Comparison of ENCODE assay signal across 8 cellular contexts in genomic region chr19:8615813-8616596, GRCh38. TPM values are rescaled to one million over a fixed set of nuclear protein-coding genes. Genes with fewer than 3 reads are reported as not detected.
DNase-seq lines count a peak whose midpoint lies in the region; ATAC-seq and TF ChIP-seq lines count a peak whose summit lies in the region.

No MANE protein-coding gene starts in this region.

- peaks cover 13% of the 10 kb centered on the region for H3K4me1 Mint-ChIP-seq in activated naive CD4-positive, alpha-beta T cell treated with anti-CD3 and anti-CD28 coated beads, Interleukin-2, amount 10 ng/mL, durations not matched to agents 7 days and 5 days

- intact Hi-C loops in heart left ventricle (cut with DNase I) = loop anchor here in 3 of 10 donors (5.0 kb wide), 1 partner anchor 34 kb away; no protein-coding TSS in a partner anchor
- intact Hi-C loops in spleen (cut with DNase I; ENCODE audit: low total_unique reads) = no loop called here

- CTCF ChIA-PET in activated naive CD4-positive, alpha-beta T cell treated with anti-CD3 and anti-CD28 coated beads, Interleukin-2, amount 10 ng/mL, durations not matched to agents 7 days and 5 days (lab: Charles Lee) = interaction anchor here (1.1 to 1.7 kb wide), 6 partner anchors 12 to 263 kb away, joined by 3 to 5 read pairs (median 4); partner anchors contain the start of gene MARCHF2

- peaks cover 0 to 5% (median 0%) of the 10 kb centered on the region in 9 donors for H3K27me3 ChIP-seq in heart left ventricle
- H3K27me3 ChIP-seq in spleen (replicated peaks in 1 of 7) = peaks cover 0 to 8% (median 0%) of the 10 kb centered on the region in 7 donors

- WGBS in heart left ventricle, 4 donors = 37 to 44% (median 40%) methylated on average over 21 to 23 of the region's 23 CpGs
- 28 to 36% (median 31%) methylated on average over 23 of the region's 23 CpGs for WGBS in spleen, 5 donors

- H3K36me3 ChIP-seq in heart left ventricle (no peaks in the 10 kb centered on the region), spleen (no peaks in the 10 kb centered on the region)

- TF ChIP-seq POLR2A in heart left ventricle (IDR thresholded peaks at IDR 0.05) (no peak), spleen (IDR thresholded peaks at IDR 0.05) (no peak)

- peak in 2 of 4 donors; percentile 40 to 53 for ATAC-seq in heart left ventricle
- no peak for ATAC-seq in GM19023 (IDR thresholded peaks at IDR 0.05; ENCODE audit: unreplicated experiment)
- ATAC-seq in GM21576 (IDR thresholded peaks at IDR 0.05; ENCODE audit: unreplicated experiment) = no peak

- no peaks in the 10 kb centered on the region for H3K36me3 Mint-ChIP-seq in activated naive CD4-positive, alpha-beta T cell treated with anti-CD3 and anti-CD28 coated beads, Interleukin-2, amount 10 ng/mL, durations not matched to agents 7 days and 5 days

- no peak overlapping the region for H3K4me3 Mint-ChIP-seq in activated naive CD4-positive, alpha-beta T cell treated with anti-CD3 and anti-CD28 coated beads, Interleukin-2, amount 10 ng/mL, durations not matched to agents 7 days and 5 days

- peak; percentile 74 to 96 (median 82) for TF ChIP-seq CTCF in heart left ventricle (IDR thresholded peaks at IDR 0.05)
- peak; percentile 78 to 96 (median 93) for TF ChIP-seq CTCF in spleen (IDR thresholded peaks at IDR 0.05 in 8 of 11, conservative IDR thresholded peaks at IDR 0.05 in 3 of 11)

- H3K4me3 ChIP-seq in heart left ventricle (no peak overlapping the region), spleen (peak overlapping the region in 1 of 8 donors; percentile 8)

- DNase-seq in AG08395 (ENCODE audit: low spot score) (peak; percentile 71), H4 (ENCODE audit: low spot score) (peak; percentile 75), SK-MEL-5 (ENCODE audit: low read depth, low spot score) (peak; percentile 60), heart left ventricle (peak in 4 of 5 donors; percentile 49 to 82 (median 60)), spleen (peak; percentile 88)
- peak; percentile 79 for DNase-seq in activated naive CD4-positive, alpha-beta T cell treated with anti-CD3 and anti-CD28 coated beads, Interleukin-2, amount 10 ng/mL, durations not matched to agents 7 days and 5 days

- no peak overlapping the region for H3K27ac ChIP-seq in heart left ventricle
- no peak overlapping the region for H3K27ac ChIP-seq in spleen

- H3K9me3 ChIP-seq in heart left ventricle = no peaks in the 10 kb centered on the region
- no peaks in the 10 kb centered on the region for H3K9me3 ChIP-seq in spleen

- peaks cover 0 to 13% (median 5%) of the 10 kb centered on the region in 12 donors for H3K4me1 ChIP-seq in heart left ventricle
- peaks cover 0 to 24% (median 3%) of the 10 kb centered on the region in 6 donors for H3K4me1 ChIP-seq in spleen

- H3K27ac Mint-ChIP-seq in activated naive CD4-positive, alpha-beta T cell treated with anti-CD3 and anti-CD28 coated beads, Interleukin-2, amount 10 ng/mL, durations not matched to agents 7 days and 5 days = no peak overlapping the region

- peaks cover 63% of the 10 kb centered on the region for H3K27me3 Mint-ChIP-seq in activated naive CD4-positive, alpha-beta T cell treated with anti-CD3 and anti-CD28 coated beads, Interleukin-2, amount 10 ng/mL, durations not matched to agents 7 days and 5 days

- no peaks in the 10 kb centered on the region for H3K9me3 Mint-ChIP-seq in activated naive CD4-positive, alpha-beta T cell treated with anti-CD3 and anti-CD28 coated beads, Interleukin-2, amount 10 ng/mL, durations not matched to agents 7 days and 5 days

- in situ Hi-C loops in SK-MEL-5 (cut with HindIII; ENCODE audit: low pct_unique_long_range_greater_than_20kb, low sequenced_read_pairs) = no loop called here

RNA-seq across cellular contexts. Expression of gene ADAMTS10, which starts 5.5 kb away (rescaled TPM):
- 0.62 and 0.83 TPM in 2 replicates for total RNA-seq in H4 (2014; rRNA removed; shearing (Covaris generic))
- total RNA-seq in SK-MEL-5 (2014; rRNA removed; shearing (Covaris generic)) = not detected in 2 replicates
- polyA plus RNA-seq in SK-MEL-5 (2015; cell fraction: cytosol; rRNA removed) = not detected in 2 replicates
- polyA plus RNA-seq in SK-MEL-5 (2015; cell fraction: nucleus; rRNA removed) = not detected in 2 replicates
- total RNA-seq in heart left ventricle = 10 to 100 TPM in 1 of 9 donors, 1 to 10 TPM in 8; 4.3 to 14.1 (median 7.4) TPM
- 10 to 100 TPM in 1 of 2 donors, 1 to 10 TPM in 1; 6.9 to 14.7 TPM for polyA plus RNA-seq in heart left ventricle
- total RNA-seq in spleen = 10 to 100 TPM in 6 of 7 donors, 1 to 10 TPM in 1; 9.2 to 33.8 (median 20.2) TPM
- 10 to 100 TPM in 2 of 3 donors, 1 to 10 TPM in 1; 7.8 to 22.4 (median 10.5) TPM for polyA plus RNA-seq in spleen

RNA-seq across cellular contexts. Expression of gene NFILZ, which starts 14.4 kb away (rescaled TPM):
- total RNA-seq in H4 (2014; rRNA removed; shearing (Covaris generic)) = not detected in 2 replicates
- not detected in 2 replicates for total RNA-seq in SK-MEL-5 (2014; rRNA removed; shearing (Covaris generic))
- polyA plus RNA-seq in SK-MEL-5 (2015; cell fraction: cytosol; rRNA removed) = not detected in 2 replicates
- polyA plus RNA-seq in SK-MEL-5 (2015; cell fraction: nucleus; rRNA removed) = not detected in 2 replicates
- not detected for total RNA-seq in heart left ventricle
- not detected for polyA plus RNA-seq in heart left ventricle
- total RNA-seq in spleen = not detected
- polyA plus RNA-seq in spleen = not detected

RNA-seq across cellular contexts. Expression of gene MYO1F, which starts 38.8 kb away (rescaled TPM):
- 0.17 TPM in 1 of 2 replicates, not detected in the other for total RNA-seq in H4 (2014; rRNA removed; shearing (Covaris generic))
- 0.05 and 0.27 TPM in 2 replicates for total RNA-seq in SK-MEL-5 (2014; rRNA removed; shearing (Covaris generic))
- 0.40 and 1.6 TPM in 2 replicates for polyA plus RNA-seq in SK-MEL-5 (2015; cell fraction: cytosol; rRNA removed)
- polyA plus RNA-seq in SK-MEL-5 (2015; cell fraction: nucleus; rRNA removed) = 0.04 and 0.51 TPM in 2 replicates
- total RNA-seq in heart left ventricle (10 to 100 TPM in 2 of 9 donors, 1 to 10 TPM in 7; 1.8 to 56.6 (median 5.0) TPM), spleen (100 to 1,000 TPM; 167 to 423 (median 234) TPM)
- polyA plus RNA-seq in heart left ventricle (1 to 10 TPM; 4.2 to 4.7 TPM), spleen (10 to 100 TPM; 22.1 to 88.8 (median 55.0) TPM)
